In genomic region chr22:49148895-49149418, GRCh38 we compare ENCODE assay signal across 15 cellular contexts.
DNase-seq lines count a peak whose midpoint lies in the region; ATAC-seq and TF ChIP-seq lines count a peak whose summit lies in the region.
"Had no signal": no experiment of that assay in that cellular context is flagged by ENCODE, and none has a peak within 500 bp of the region (broad histone marks: within the 10 kb centered on the region; RNA-seq: fewer than 3 reads in every experiment).

No MANE protein-coding gene starts in this region.

- H3K36me3 Mint-ChIP-seq in activated naive CD8-positive, alpha-beta T cell treated with anti-CD3 and anti-CD28 coated beads for 36 hours: no peaks in the 10 kb centered on the region
- no peaks in the 10 kb centered on the region for H3K36me3 Mint-ChIP-seq in activated naive CD8-positive, alpha-beta T cell treated with anti-CD3 and anti-CD28 coated beads, Interleukin-2, amount 50 U/mL, for 24 hours (ENCODE audit: low read depth)
- no peaks in the 10 kb centered on the region for H3K36me3 Mint-ChIP-seq in progenitor cell of endocrine pancreas (ENCODE audit: insufficient read depth)

- no peaks in the 10 kb centered on the region for H3K9me3 Mint-ChIP-seq in activated naive CD8-positive, alpha-beta T cell treated with anti-CD3 and anti-CD28 coated beads for 36 hours
- no peaks in the 10 kb centered on the region for H3K9me3 Mint-ChIP-seq in activated naive CD8-positive, alpha-beta T cell treated with anti-CD3 and anti-CD28 coated beads, Interleukin-2, amount 50 U/mL, for 24 hours
- no peaks in the 10 kb centered on the region for H3K9me3 Mint-ChIP-seq in progenitor cell of endocrine pancreas (ENCODE audit: low read depth)
- H3K9me3 Mint-ChIP-seq: CD4-positive, alpha-beta T cell had no signal

- TF ChIP-seq CTCF in WERI-Rb-1 (IDR thresholded peaks at IDR 0.05; ENCODE audit: low read depth, low read length): 0 out of 2 replicates have a peak, but pooled peaks have one; percentile 25
- TF ChIP-seq CTCF in progenitor cell of endocrine pancreas (IDR thresholded peaks at IDR 0.05; ENCODE audit: unreplicated experiment): peak; percentile 21

- H3K4me3 Mint-ChIP-seq in activated naive CD8-positive, alpha-beta T cell treated with anti-CD3 and anti-CD28 coated beads for 36 hours: no peak overlapping the region
- no peak overlapping the region for H3K4me3 Mint-ChIP-seq in activated naive CD8-positive, alpha-beta T cell treated with anti-CD3 and anti-CD28 coated beads, Interleukin-2, amount 50 U/mL, for 24 hours
- H3K4me3 Mint-ChIP-seq in progenitor cell of endocrine pancreas (ENCODE audit: low read depth): no peak overlapping the region
- H3K4me3 Mint-ChIP-seq: B cell; CD4-positive, alpha-beta T cell had no signal

- no peak for DNase-seq in activated naive CD8-positive, alpha-beta T cell treated with anti-CD3 and anti-CD28 coated beads for 36 hours
- no peak for DNase-seq in activated naive CD8-positive, alpha-beta T cell treated with anti-CD3 and anti-CD28 coated beads, Interleukin-2, amount 50 U/mL, for 24 hours
- no peak for DNase-seq in WERI-Rb-1
- peak; percentile 50 for DNase-seq in islet precursor cell
- no peak for DNase-seq in progenitor cell of endocrine pancreas (ENCODE audit: low spot score, unreplicated experiment)
- no peak for DNase-seq in stimulated activated naive CD8-positive, alpha-beta T cell treated with anti-CD3 and anti-CD28 coated beads, Interleukin-15, Interleukin-2, amounts not matched to agents 100 U/mL and 50 U/mL, for 24 hours
- no peak for DNase-seq in substantia nigra (lab: John Stamatoyannopoulos, UW)
- DNase-seq: C1 segment of cervical spinal cord; CD4-positive, alpha-beta T cell; COR-L47; DND-41; GDM1 had no signal

- H3K9me3 ChIP-seq in WERI-Rb-1 (ENCODE audit: severe bottlenecking): peaks cover 12% of the 10 kb centered on the region

- no peaks in the 10 kb centered on the region for H3K27me3 Mint-ChIP-seq in activated naive CD8-positive, alpha-beta T cell treated with anti-CD3 and anti-CD28 coated beads for 36 hours
- H3K27me3 Mint-ChIP-seq in activated naive CD8-positive, alpha-beta T cell treated with anti-CD3 and anti-CD28 coated beads, Interleukin-2, amount 50 U/mL, for 24 hours: peaks cover 7% of the 10 kb centered on the region
- H3K27me3 Mint-ChIP-seq in progenitor cell of endocrine pancreas: peaks cover 13% of the 10 kb centered on the region

- no peaks in the 10 kb centered on the region for H3K4me1 Mint-ChIP-seq in activated naive CD8-positive, alpha-beta T cell treated with anti-CD3 and anti-CD28 coated beads for 36 hours
- no peaks in the 10 kb centered on the region for H3K4me1 Mint-ChIP-seq in activated naive CD8-positive, alpha-beta T cell treated with anti-CD3 and anti-CD28 coated beads, Interleukin-2, amount 50 U/mL, for 24 hours
- peaks cover 16% of the 10 kb centered on the region for H3K4me1 Mint-ChIP-seq in progenitor cell of endocrine pancreas (ENCODE audit: low read depth)
- H3K4me1 Mint-ChIP-seq: B cell had no signal

- H3K27me3 ChIP-seq in WERI-Rb-1 (ENCODE audit: insufficient read depth, low read depth, severe bottlenecking): no peaks in the 10 kb centered on the region

- H3K27ac ChIP-seq in WERI-Rb-1 (no peak overlapping the region), substantia nigra (ENCODE audit: low read depth, low read length, poor library complexity, severe bottlenecking) (no peak overlapping the region)
- H3K27ac ChIP-seq: HL-60 had no signal

- H3K4me3 ChIP-seq in WERI-Rb-1 (ENCODE audit: low read depth, low read length): no peak overlapping the region

- no peaks in the 10 kb centered on the region for H3K36me3 ChIP-seq in WERI-Rb-1

- peak overlapping the region; percentile 9 for H3K27ac Mint-ChIP-seq in activated naive CD8-positive, alpha-beta T cell treated with anti-CD3 and anti-CD28 coated beads for 36 hours
- no peak overlapping the region for H3K27ac Mint-ChIP-seq in activated naive CD8-positive, alpha-beta T cell treated with anti-CD3 and anti-CD28 coated beads, Interleukin-2, amount 50 U/mL, for 24 hours
- H3K27ac Mint-ChIP-seq in progenitor cell of endocrine pancreas: no peak overlapping the region
- H3K27ac Mint-ChIP-seq: B cell; CD4-positive, alpha-beta T cell had no signal

- no peak for ATAC-seq in activated naive CD8-positive, alpha-beta T cell treated with anti-CD3 and anti-CD28 coated beads, Interleukin-2, amount 50 U/mL, for 24 hours
- no peak for ATAC-seq in HG03175 (IDR thresholded peaks at IDR 0.05; ENCODE audit: unreplicated experiment)
- ATAC-seq in stimulated activated naive CD8-positive, alpha-beta T cell treated with anti-CD3 and anti-CD28 coated beads, Interleukin-15, Interleukin-2, amounts not matched to agents 100 U/mL and 50 U/mL, for 24 hours: no peak
